Comparison of ENCODE assay signal across 12 cellular contexts in the genomic region with DNA sequence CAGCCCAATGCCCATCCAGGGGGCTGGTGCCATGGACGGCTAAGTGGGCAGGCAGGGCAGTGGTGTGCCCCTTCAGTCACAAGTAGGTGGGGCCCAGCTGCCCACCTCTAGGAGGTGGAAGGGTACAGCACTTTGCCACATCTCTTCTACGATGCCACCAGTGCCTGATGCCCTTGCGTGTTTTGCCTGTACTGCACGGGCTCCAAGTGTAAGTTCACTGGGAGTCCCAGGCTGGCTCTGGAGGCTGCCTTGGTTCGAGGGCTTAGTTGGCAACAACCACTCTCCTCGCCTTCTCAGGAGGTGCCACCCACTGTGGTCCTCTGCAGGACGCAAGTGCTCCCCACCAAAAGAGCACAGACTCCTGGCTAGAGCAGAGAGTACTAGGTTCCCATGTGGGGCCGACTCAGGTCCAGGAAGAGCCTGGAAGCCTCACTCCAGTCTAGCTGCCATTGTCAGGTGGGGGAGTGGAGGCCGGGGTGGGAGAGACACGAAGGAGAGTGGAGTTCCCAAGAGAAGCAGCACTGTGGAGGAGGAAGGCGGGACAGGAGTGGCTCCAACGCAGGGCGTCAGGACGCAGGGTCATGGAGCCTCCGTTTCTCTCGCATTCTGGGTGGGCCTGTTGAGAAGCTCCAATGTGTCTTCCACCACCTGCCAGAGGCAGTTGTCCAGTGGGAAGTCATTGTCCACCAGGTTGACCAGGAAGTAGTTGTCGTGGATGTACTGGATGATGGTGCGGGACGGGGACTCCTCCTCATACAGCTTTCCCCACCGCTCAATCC. TPM values are rescaled to one million over a fixed set of nuclear protein-coding genes. Genes with fewer than 3 reads are reported as not detected.
A peak's percentile ranks its signal among the peaks of the same experiment; 100 is the strongest.
DNase-seq lines count a peak whose midpoint lies in the region; ATAC-seq, FAIRE-seq and TF ChIP-seq lines count a peak whose summit lies in the region.
"Had no signal": no experiment of that assay in that cellular context is flagged by ENCODE, and none has a peak within 500 bp of the region (broad histone marks: within the 10 kb centered on the region; RNA-seq: fewer than 3 reads in every experiment).

No MANE protein-coding gene starts in this region.

- H3K9me3 ChIP-seq in liver (ENCODE audit: control insufficient read depth in 4 of 4, low read length in 3 of 4) (no peaks in the 10 kb centered on the region), HepG2 (ENCODE audit: low read length) (no peaks in the 10 kb centered on the region), heart right ventricle (no peaks in the 10 kb centered on the region)

- no TSS peak for BruUV-seq in HepG2 (replicated peaks; lab: Mats Ljungman, UMichigan)

- DNase-seq in HepG2 (ENCODE audit: low spot score) (no peak), heart right ventricle (no peak), sciatic nerve (ENCODE audit: low spot score) (no peak), NCI-H1436 (lab: John Stamatoyannopoulos, UW) (no peak)
- no peak for DNase-seq in activated CD8-positive, alpha-beta memory T cell treated with anti-CD3 and anti-CD28 coated beads for 24 hours
- DNase-seq: NCI-H146; stimulated activated naive CD8-positive, alpha-beta T cell treated with anti-CD3 and anti-CD28 coated beads, Interleukin-15, amount 100 ng/mL, for 72 hours had no signal

- H3K4me3 ChIP-seq in liver (ENCODE audit: low read depth in 1 of 3, low read length in 3 of 3) (no peak overlapping the region), HepG2 (replicated peaks in 1 of 3; ENCODE audit: insufficient read depth in 1 of 3, low read depth in 2 of 3, low read length in 3 of 3) (no peak overlapping the region), heart right ventricle (peak overlapping the region in 2 of 10 donors; percentile 15 to 20)

- intact Hi-C loops in HepG2 (cut with micrococcal nuclease; ENCODE audit: unreplicated experiment) (no loop called here), heart right ventricle (cut with DNase I) (loop anchor here in 2 of 10 donors (2.0 to 5.0 kb wide), 2 partner anchors 15 to 92 kb away; partner anchors contain the start of gene MTHFR (in 1 of the 2)), sciatic nerve (cut with DNase I) (no loop called here)

- peaks cover 12 to 30% (median 22%) of the 10 kb centered on the region in 4 donors for H3K36me3 ChIP-seq in liver (ENCODE audit: control insufficient read depth in 4 of 4, insufficient read depth in 3 of 4, low read depth in 1 of 4, low read length in 3 of 4)
- 0 out of 5 replicates have a peak, but pooled peaks cover 0 to 2% of the 10 kb centered on the region in 2 experiments for H3K36me3 ChIP-seq in HepG2 (replicated peaks in 1 of 2; ENCODE audit: control insufficient read depth in 1 of 2, insufficient read depth in 2 of 2, low read length in 2 of 2)
- peaks cover 0 to 68% (median 25%) of the 10 kb centered on the region in 9 donors for H3K36me3 ChIP-seq in heart right ventricle

- ATAC-seq in HepG2 (no peak), heart right ventricle (peak in 2 of 8 donors; percentile 0), sciatic nerve (peak; percentile 0), SK-N-SH treated with all-trans-retinoic acid at 6 μM for 48 hours (no peak), GM19328 (IDR thresholded peaks at IDR 0.05; ENCODE audit: unreplicated experiment) (no peak)
- ATAC-seq: Panc1; stimulated activated naive CD8-positive, alpha-beta T cell treated with anti-CD3 and anti-CD28 coated beads, Interleukin-15, amount 100 ng/mL, for 72 hours had no signal

- TF ChIP-seq EP300 in HepG2 (IDR thresholded peaks at IDR 0.05; ENCODE audit: low read depth in 2 of 2, low read length in 2 of 2) (no peak), HepG2 (CRISPR knock-in tag; IDR thresholded peaks at IDR 0.05; ENCODE audit: borderline replicate concordance) (no peak)

- CTCF ChIA-PET in HepG2 (lab: Yijun Ruan, JAX; ENCODE audit: low intra/inter-chr PET ratio, low total read pairs), result no interaction called here

- TF ChIP-seq CTCF in liver (IDR thresholded peaks at IDR 0.05; ENCODE audit: low read depth, low read length, missing input control) (no peak), HepG2 (CRISPR knock-in tag; IDR thresholded peaks at IDR 0.05) (no peak), heart right ventricle (IDR thresholded peaks at IDR 0.05) (no peak)

- H3K4me2 ChIP-seq in HepG2 (ENCODE audit: low read depth, low read length), result no peak overlapping the region

- no peaks in the 10 kb centered on the region for H3K79me2 ChIP-seq in HepG2 (ENCODE audit: insufficient read depth, low read length)

- H3K9ac ChIP-seq in liver (ENCODE audit: low read depth in 1 of 2, low read length in 2 of 2), result no peak overlapping the region
- no peak overlapping the region for H3K9ac ChIP-seq in HepG2 (ENCODE audit: insufficient read depth, low read depth, low read length)

- in situ Hi-C loops in HepG2 (cut with HindIII; ENCODE audit: extremely low pct_ligation_motif_present, low pct_unique_long_range_greater_than_20kb), result no loop called here

- peaks cover 0 to 24% (median 11%) of the 10 kb centered on the region in 4 donors for H3K4me1 ChIP-seq in liver (ENCODE audit: control insufficient read depth in 4 of 4, insufficient read depth in 4 of 4, low read length in 3 of 4)
- peaks cover 24% of the 10 kb centered on the region for H3K4me1 ChIP-seq in HepG2 (ENCODE audit: insufficient read depth, low read length)
- H3K4me1 ChIP-seq in heart right ventricle, result peaks cover 53 to 99% (median 85%) of the 10 kb centered on the region in 9 donors

- POLR2A ChIA-PET in HepG2 (lab: Yijun Ruan, JAX), result no interaction called here

- no peak for FAIRE-seq in HepG2 (lab: Jason Lieb, UNC)

- 81% methylated on average over 20 of the region's 20 CpGs for WGBS in liver
- 95% methylated on average over 16 of the region's 20 CpGs for WGBS in HepG2 (ENCODE audit: low lambda C conversion rate)
- WGBS in heart right ventricle, 2 donors, result 50 to 51% methylated on average over 20 of the region's 20 CpGs

- H2AFZ ChIP-seq in HepG2 (ENCODE audit: low read length), result no peak overlapping the region

- no peak for TF ChIP-seq POLR2A in HepG2 (IDR thresholded peaks at IDR 0.05; ENCODE audit: insufficient read depth in 1 of 2, low read depth in 2 of 2, low read length in 2 of 2)

- H3K27ac ChIP-seq in liver (ENCODE audit: low read depth in 1 of 2, low read length in 2 of 2), result peak overlapping the region; percentile 62 to 65
- no peak overlapping the region for H3K27ac ChIP-seq in HepG2 (ENCODE audit: extremely low read length, insufficient read depth, low read length)
- H3K27ac ChIP-seq in heart right ventricle, result peak overlapping the region; percentile 92 to 99 (median 97)

- no peak for TF ChIP-seq RAD21 in liver (IDR thresholded peaks at IDR 0.05)
- TF ChIP-seq RAD21 in HepG2 (CRISPR knock-in tag; IDR thresholded peaks at IDR 0.05), result no peak

- no peaks in the 10 kb centered on the region for H3K27me3 ChIP-seq in liver (ENCODE audit: control insufficient read depth in 4 of 4, insufficient read depth in 4 of 4, low read length in 3 of 4)
- H3K27me3 ChIP-seq in HepG2 (ENCODE audit: control insufficient read depth in 1 of 2, insufficient read depth in 2 of 2, low read length in 2 of 2), result no peaks in the 10 kb centered on the region
- no peaks in the 10 kb centered on the region for H3K27me3 ChIP-seq in heart right ventricle

- H4K20me1 ChIP-seq in HepG2 (ENCODE audit: insufficient read depth, low read length), result no peaks in the 10 kb centered on the region

RNA-seq across cellular contexts. Expression of gene MTHFR, which starts 15.5 kb away (rescaled TPM):
- total RNA-seq in liver (10 to 100 TPM; 27.6 to 29.0 TPM), HepG2 (2016; rRNA removed; fragmentation: Illumina TruSeq; extraction: Trizol) (5.0 and 8.2 TPM in 2 replicates), heart right ventricle (10 to 100 TPM; 28.8 to 75.8 (median 40.5) TPM), sciatic nerve (78.3 TPM)
- polyA plus RNA-seq in liver (1 to 10 TPM; 5.5 to 9.0 TPM), HepG2 (2011; rRNA removed) (3.8 and 6.8 TPM in 2 replicates), heart right ventricle (10 to 100 TPM; 17.7 to 24.3 TPM)
- total RNA-seq in HepG2 (2016; cell fraction: cytosol; rRNA removed; fragmentation: Illumina TruSeq; extraction: Trizol; ENCODE audit: low read depth), result 4.1 and 5.4 TPM in 2 replicates
- total RNA-seq in HepG2 (2016; cell fraction: insoluble cytoplasmic fraction; rRNA removed; fragmentation: Illumina TruSeq; extraction: Trizol), result 4.9 and 8.0 TPM in 2 replicates
- total RNA-seq in HepG2 (2016; cell fraction: membrane; rRNA removed; fragmentation: Illumina TruSeq; extraction: Trizol), result 5.9 and 7.6 TPM in 2 replicates
- total RNA-seq in HepG2 (2016; cell fraction: nucleus; rRNA removed; fragmentation: Illumina TruSeq; extraction: Trizol), result 10.1 and 14.4 TPM in 2 replicates
- 2.8 and 3.4 TPM in 2 replicates for polyA plus RNA-seq in HepG2 (2011; cell fraction: cytosol; rRNA removed)
- 11.8 and 13.3 TPM in 2 replicates for polyA plus RNA-seq in HepG2 (2011; cell fraction: nucleus; rRNA removed)
- polyA plus RNA-seq in HepG2 (2012), result 2.8 and 3.0 TPM in 2 replicates
- 0.58 and 0.61 TPM in 2 replicates for polyA plus RNA-seq in HepG2 (2016; cell fraction: cytosol; fragmentation: Illumina TruSeq; extraction: Trizol; ENCODE audit: low read depth)
- polyA plus RNA-seq in HepG2 (2016; cell fraction: insoluble cytoplasmic fraction; fragmentation: Illumina TruSeq; extraction: Trizol; ENCODE audit: low read depth), result 3.6 and 4.9 TPM in 2 replicates
- 0.73 and 0.76 TPM in 2 replicates for polyA plus RNA-seq in HepG2 (2016; cell fraction: membrane; fragmentation: Illumina TruSeq; extraction: Trizol; ENCODE audit: low read depth)
- polyA plus RNA-seq in HepG2 (2016; cell fraction: nucleus; fragmentation: Illumina TruSeq; extraction: Trizol; ENCODE audit: insufficient read depth, low read depth), result 8.2 and 9.0 TPM in 2 replicates
- polyA minus RNA-seq in HepG2 (2011; rRNA and poly(A)+ RNA removed; ENCODE audit: low replicate concordance), result 19.5 and 30.6 TPM in 2 replicates
- polyA minus RNA-seq in HepG2 (2011; cell fraction: cytosol; rRNA and poly(A)+ RNA removed), result 2.5 and 6.1 TPM in 2 replicates
- polyA minus RNA-seq in HepG2 (2011; cell fraction: nucleus; rRNA and poly(A)+ RNA removed), result 22.8 and 22.9 TPM in 2 replicates

RNA-seq across cellular contexts. Expression of gene CLCN6, which starts 15.7 kb away (rescaled TPM):
- 1 to 10 TPM; 5.6 to 9.0 TPM for total RNA-seq in liver
- polyA plus RNA-seq in liver, result 1 to 10 TPM; 5.0 to 7.3 TPM
- total RNA-seq in HepG2 (2016; rRNA removed; fragmentation: Illumina TruSeq; extraction: Trizol), result 10.1 and 19.3 TPM in 2 replicates
- total RNA-seq in HepG2 (2016; cell fraction: cytosol; rRNA removed; fragmentation: Illumina TruSeq; extraction: Trizol; ENCODE audit: low read depth), result 3.7 and 4.0 TPM in 2 replicates
- total RNA-seq in HepG2 (2016; cell fraction: insoluble cytoplasmic fraction; rRNA removed; fragmentation: Illumina TruSeq; extraction: Trizol), result 7.6 and 20.5 TPM in 2 replicates
- 5.4 and 6.2 TPM in 2 replicates for total RNA-seq in HepG2 (2016; cell fraction: membrane; rRNA removed; fragmentation: Illumina TruSeq; extraction: Trizol)
- total RNA-seq in HepG2 (2016; cell fraction: nucleus; rRNA removed; fragmentation: Illumina TruSeq; extraction: Trizol), result 39.7 and 42.7 TPM in 2 replicates
- 14.9 and 19.9 TPM in 2 replicates for polyA plus RNA-seq in HepG2 (2011; rRNA removed)
- 8.3 and 12.0 TPM in 2 replicates for polyA plus RNA-seq in HepG2 (2011; cell fraction: cytosol; rRNA removed)
- polyA plus RNA-seq in HepG2 (2011; cell fraction: nucleus; rRNA removed), result 67.2 and 84.3 TPM in 2 replicates
- 25.5 and 26.0 TPM in 2 replicates for polyA plus RNA-seq in HepG2 (2012)
- polyA plus RNA-seq in HepG2 (2016; cell fraction: cytosol; fragmentation: Illumina TruSeq; extraction: Trizol; ENCODE audit: low read depth), result 1.4 and 1.6 TPM in 2 replicates
- 4.8 and 8.2 TPM in 2 replicates for polyA plus RNA-seq in HepG2 (2016; cell fraction: insoluble cytoplasmic fraction; fragmentation: Illumina TruSeq; extraction: Trizol; ENCODE audit: low read depth)
- polyA plus RNA-seq in HepG2 (2016; cell fraction: membrane; fragmentation: Illumina TruSeq; extraction: Trizol; ENCODE audit: low read depth), result 3.7 and 4.3 TPM in 2 replicates
- polyA plus RNA-seq in HepG2 (2016; cell fraction: nucleus; fragmentation: Illumina TruSeq; extraction: Trizol; ENCODE audit: insufficient read depth, low read depth), result 103 and 104 TPM in 2 replicates
- 10.8 and 21.4 TPM in 2 replicates for polyA minus RNA-seq in HepG2 (2011; rRNA and poly(A)+ RNA removed; ENCODE audit: low replicate concordance)
- 8.2 and 9.7 TPM in 2 replicates for polyA minus RNA-seq in HepG2 (2011; cell fraction: cytosol; rRNA and poly(A)+ RNA removed)
- polyA minus RNA-seq in HepG2 (2011; cell fraction: nucleus; rRNA and poly(A)+ RNA removed), result 37.9 and 38.6 TPM in 2 replicates
- total RNA-seq in heart right ventricle, result 10 to 100 TPM; 13.3 to 20.9 (median 16.9) TPM
- polyA plus RNA-seq in heart right ventricle, result 10 to 100 TPM in 1 of 2 donors, 1 to 10 TPM in 1; 9.1 to 13.8 TPM
- 48.4 TPM for total RNA-seq in sciatic nerve

RNA-seq across cellular contexts. Expression of gene C1orf167, which starts 28.3 kb away (rescaled TPM):
- total RNA-seq in liver (not detected), HepG2 (2016; rRNA removed; fragmentation: Illumina TruSeq; extraction: Trizol) (not detected in 2 replicates), heart right ventricle (10 to 100 TPM in 1 of 10 donors, 1 to 10 TPM in 9; 2.4 to 12.8 (median 5.1) TPM), sciatic nerve (4.1 TPM)
- polyA plus RNA-seq in liver (under 1 TPM in 1 of 2 donors, not detected in 1; 0.37 TPM), HepG2 (2011; rRNA removed) (not detected in 2 replicates), heart right ventricle (1 to 10 TPM; 7.5 to 9.0 TPM)
- total RNA-seq in HepG2 (2016; cell fraction: cytosol; rRNA removed; fragmentation: Illumina TruSeq; extraction: Trizol; ENCODE audit: low read depth), result not detected in 2 replicates
- total RNA-seq in HepG2 (2016; cell fraction: insoluble cytoplasmic fraction; rRNA removed; fragmentation: Illumina TruSeq; extraction: Trizol), result not detected in 2 replicates
- not detected in 2 replicates for total RNA-seq in HepG2 (2016; cell fraction: membrane; rRNA removed; fragmentation: Illumina TruSeq; extraction: Trizol)
- not detected in 2 replicates for total RNA-seq in HepG2 (2016; cell fraction: nucleus; rRNA removed; fragmentation: Illumina TruSeq; extraction: Trizol)
- not detected in 2 replicates for polyA plus RNA-seq in HepG2 (2011; cell fraction: cytosol; rRNA removed)
- 0.19 TPM in 1 of 2 replicates, not detected in the other for polyA plus RNA-seq in HepG2 (2011; cell fraction: nucleus; rRNA removed)
- 0.72 TPM in 1 of 2 replicates, not detected in the other for polyA plus RNA-seq in HepG2 (2012)
- not detected in 2 replicates for polyA plus RNA-seq in HepG2 (2016; cell fraction: cytosol; fragmentation: Illumina TruSeq; extraction: Trizol; ENCODE audit: low read depth)
- not detected in 2 replicates for polyA plus RNA-seq in HepG2 (2016; cell fraction: insoluble cytoplasmic fraction; fragmentation: Illumina TruSeq; extraction: Trizol; ENCODE audit: low read depth)
- not detected in 2 replicates for polyA plus RNA-seq in HepG2 (2016; cell fraction: membrane; fragmentation: Illumina TruSeq; extraction: Trizol; ENCODE audit: low read depth)
- polyA plus RNA-seq in HepG2 (2016; cell fraction: nucleus; fragmentation: Illumina TruSeq; extraction: Trizol; ENCODE audit: insufficient read depth, low read depth), result not detected in 2 replicates
- not detected in 2 replicates for polyA minus RNA-seq in HepG2 (2011; rRNA and poly(A)+ RNA removed; ENCODE audit: low replicate concordance)
- not detected in 2 replicates for polyA minus RNA-seq in HepG2 (2011; cell fraction: cytosol; rRNA and poly(A)+ RNA removed)
- polyA minus RNA-seq in HepG2 (2011; cell fraction: nucleus; rRNA and poly(A)+ RNA removed), result not detected in 2 replicates

RNA-seq across cellular contexts. Expression of gene AGTRAP, which starts 54.4 kb away (rescaled TPM):
- total RNA-seq in liver (10 to 100 TPM in 1 of 2 donors, 1 to 10 TPM in 1; 8.5 to 19.3 TPM), HepG2 (2016; rRNA removed; fragmentation: Illumina TruSeq; extraction: Trizol) (15.7 and 32.0 TPM in 2 replicates), heart right ventricle (10 to 100 TPM; 12.9 to 37.9 (median 16.9) TPM), sciatic nerve (32.8 TPM)
- polyA plus RNA-seq in liver (10 to 100 TPM; 16.0 to 19.0 TPM), HepG2 (2011; rRNA removed) (28.3 and 35.4 TPM in 2 replicates), heart right ventricle (10 to 100 TPM; 21.4 to 96.7 TPM)
- total RNA-seq in HepG2 (2016; cell fraction: cytosol; rRNA removed; fragmentation: Illumina TruSeq; extraction: Trizol; ENCODE audit: low read depth), result 18.6 and 25.8 TPM in 2 replicates
- 15.6 and 33.2 TPM in 2 replicates for total RNA-seq in HepG2 (2016; cell fraction: insoluble cytoplasmic fraction; rRNA removed; fragmentation: Illumina TruSeq; extraction: Trizol)
- total RNA-seq in HepG2 (2016; cell fraction: membrane; rRNA removed; fragmentation: Illumina TruSeq; extraction: Trizol), result 23.1 and 27.7 TPM in 2 replicates
- 23.8 and 30.7 TPM in 2 replicates for total RNA-seq in HepG2 (2016; cell fraction: nucleus; rRNA removed; fragmentation: Illumina TruSeq; extraction: Trizol)
- 29.2 and 46.7 TPM in 2 replicates for polyA plus RNA-seq in HepG2 (2011; cell fraction: cytosol; rRNA removed)
- polyA plus RNA-seq in HepG2 (2011; cell fraction: nucleus; rRNA removed), result 39.3 TPM in 2 replicates
- polyA plus RNA-seq in HepG2 (2012), result 22.4 and 25.3 TPM in 2 replicates
- polyA plus RNA-seq in HepG2 (2016; cell fraction: cytosol; fragmentation: Illumina TruSeq; extraction: Trizol; ENCODE audit: low read depth), result 25.0 and 27.3 TPM in 2 replicates
- polyA plus RNA-seq in HepG2 (2016; cell fraction: insoluble cytoplasmic fraction; fragmentation: Illumina TruSeq; extraction: Trizol; ENCODE audit: low read depth), result 15.8 and 17.2 TPM in 2 replicates
- polyA plus RNA-seq in HepG2 (2016; cell fraction: membrane; fragmentation: Illumina TruSeq; extraction: Trizol; ENCODE audit: low read depth), result 26.4 and 29.2 TPM in 2 replicates
- 49.1 and 50.0 TPM in 2 replicates for polyA plus RNA-seq in HepG2 (2016; cell fraction: nucleus; fragmentation: Illumina TruSeq; extraction: Trizol; ENCODE audit: insufficient read depth, low read depth)
- polyA minus RNA-seq in HepG2 (2011; rRNA and poly(A)+ RNA removed; ENCODE audit: low replicate concordance), result 34.5 and 53.9 TPM in 2 replicates
- polyA minus RNA-seq in HepG2 (2011; cell fraction: cytosol; rRNA and poly(A)+ RNA removed), result 15.4 and 16.0 TPM in 2 replicates
- 8.0 and 8.6 TPM in 2 replicates for polyA minus RNA-seq in HepG2 (2011; cell fraction: nucleus; rRNA and poly(A)+ RNA removed)

RNA-seq across cellular contexts. Expression of gene NPPA, which starts 57.3 kb away (rescaled TPM):
- total RNA-seq in liver (not detected), HepG2 (2016; rRNA removed; fragmentation: Illumina TruSeq; extraction: Trizol) (not detected in 2 replicates), heart right ventricle (1,000 to 10,000 TPM in 2 of 10 donors, 100 to 1,000 TPM in 5, 10 to 100 TPM in 2, 1 to 10 TPM in 1; 5.8 to 2,762 (median 663) TPM), sciatic nerve (0.45 TPM)
- polyA plus RNA-seq in liver (under 1 TPM in 1 of 2 donors, not detected in 1; 0.12 TPM), HepG2 (2011; rRNA removed) (not detected in 2 replicates), heart right ventricle (1,000 to 10,000 TPM in 1 of 2 donors, 10 to 100 TPM in 1; 16.4 to 2,201 TPM)
- not detected in 2 replicates for total RNA-seq in HepG2 (2016; cell fraction: cytosol; rRNA removed; fragmentation: Illumina TruSeq; extraction: Trizol; ENCODE audit: low read depth)
- not detected in 2 replicates for total RNA-seq in HepG2 (2016; cell fraction: insoluble cytoplasmic fraction; rRNA removed; fragmentation: Illumina TruSeq; extraction: Trizol)
- total RNA-seq in HepG2 (2016; cell fraction: membrane; rRNA removed; fragmentation: Illumina TruSeq; extraction: Trizol), result not detected in 2 replicates
- not detected in 2 replicates for total RNA-seq in HepG2 (2016; cell fraction: nucleus; rRNA removed; fragmentation: Illumina TruSeq; extraction: Trizol)
- polyA plus RNA-seq in HepG2 (2011; cell fraction: cytosol; rRNA removed), result not detected in 2 replicates
- not detected in 2 replicates for polyA plus RNA-seq in HepG2 (2011; cell fraction: nucleus; rRNA removed)
- polyA plus RNA-seq in HepG2 (2012), result 0.92 and 1.8 TPM in 2 replicates
- not detected in 2 replicates for polyA plus RNA-seq in HepG2 (2016; cell fraction: cytosol; fragmentation: Illumina TruSeq; extraction: Trizol; ENCODE audit: low read depth)
- not detected in 2 replicates for polyA plus RNA-seq in HepG2 (2016; cell fraction: insoluble cytoplasmic fraction; fragmentation: Illumina TruSeq; extraction: Trizol; ENCODE audit: low read depth)
- polyA plus RNA-seq in HepG2 (2016; cell fraction: membrane; fragmentation: Illumina TruSeq; extraction: Trizol; ENCODE audit: low read depth), result not detected in 2 replicates
- polyA plus RNA-seq in HepG2 (2016; cell fraction: nucleus; fragmentation: Illumina TruSeq; extraction: Trizol; ENCODE audit: insufficient read depth, low read depth), result not detected in 2 replicates
- polyA minus RNA-seq in HepG2 (2011; rRNA and poly(A)+ RNA removed; ENCODE audit: low replicate concordance), result not detected in 2 replicates
- not detected in 2 replicates for polyA minus RNA-seq in HepG2 (2011; cell fraction: cytosol; rRNA and poly(A)+ RNA removed)
- not detected in 2 replicates for polyA minus RNA-seq in HepG2 (2011; cell fraction: nucleus; rRNA and poly(A)+ RNA removed)
- total RNA-seq: lower leg skin had no signal
